Comparison of ENCODE assay signal across 18 cellular contexts in genomic region chr14:61516125-61516740, GRCh38.
DNase-seq lines count a peak whose midpoint lies in the region; ATAC-seq and TF ChIP-seq lines count a peak whose summit lies in the region.
"Had no signal": no experiment of that assay in that cellular context is flagged by ENCODE, and none has a peak within 500 bp of the region (broad histone marks: within the 10 kb centered on the region; RNA-seq: fewer than 3 reads in every experiment).

No MANE protein-coding gene starts in this region.

- H3K27me3 Mint-ChIP-seq in activated T-cell treated with anti-CD3 and anti-CD28 coated beads, Interleukin-2, amount 50 U/mL, for 24 hours = no peaks in the 10 kb centered on the region
- H3K27me3 Mint-ChIP-seq in activated T-helper 1 cell treated with anti-CD3 and anti-CD28 coated beads, Interleukin-12 subunit alpha, Interleukin-12 subunit beta, Interleukin-2, Interleukin-4 antibody, amounts not matched to agents 30 ng/mL and 10 ng/mL and 1 ng/mL, durations not matched to agents 14 hours and 24 hours and 36 hours (ENCODE audit: insufficient read depth) = no peaks in the 10 kb centered on the region
- H3K27me3 Mint-ChIP-seq in stimulated activated naive CD8-positive, alpha-beta T cell treated with anti-CD3 and anti-CD28 coated beads, Interleukin-15, amount 100 ng/mL, for 72 hours = no peaks in the 10 kb centered on the region
- H3K27me3 Mint-ChIP-seq: effector memory CD8-positive, alpha-beta T cell had no signal

- ATAC-seq in stimulated activated naive CD8-positive, alpha-beta T cell treated with anti-CD3 and anti-CD28 coated beads, Interleukin-15, amount 100 ng/mL, for 72 hours = no peak
- ATAC-seq: effector memory CD8-positive, alpha-beta T cell had no signal

- H3K36me3 Mint-ChIP-seq in activated T-cell treated with anti-CD3 and anti-CD28 coated beads, Interleukin-2, amount 50 U/mL, for 24 hours (ENCODE audit: low read depth) = peaks cover 78% of the 10 kb centered on the region
- H3K36me3 Mint-ChIP-seq in activated T-helper 1 cell treated with anti-CD3 and anti-CD28 coated beads, Interleukin-12 subunit alpha, Interleukin-12 subunit beta, Interleukin-2, Interleukin-4 antibody, amounts not matched to agents 30 ng/mL and 10 ng/mL and 1 ng/mL, durations not matched to agents 14 hours and 24 hours and 36 hours (ENCODE audit: low read depth) = peaks cover 41% of the 10 kb centered on the region
- H3K36me3 Mint-ChIP-seq: mesothelial cell of epicardium had no signal

- intact Hi-C loops in activated T-helper 1 cell treated with anti-CD3 and anti-CD28 coated beads, Interleukin-12 subunit alpha, Interleukin-12 subunit beta, Interleukin-2, Interleukin-4 antibody, amounts not matched to agents 30 ng/mL and 10 ng/mL and 1 ng/mL, durations not matched to agents 14 hours and 24 hours and 36 hours (cut with micrococcal nuclease) = no loop called here

- no peaks in the 10 kb centered on the region for H3K9me3 Mint-ChIP-seq in activated T-cell treated with anti-CD3 and anti-CD28 coated beads, Interleukin-2, amount 50 U/mL, for 24 hours
- no peaks in the 10 kb centered on the region for H3K9me3 Mint-ChIP-seq in activated T-helper 1 cell treated with anti-CD3 and anti-CD28 coated beads, Interleukin-12 subunit alpha, Interleukin-12 subunit beta, Interleukin-2, Interleukin-4 antibody, amounts not matched to agents 30 ng/mL and 10 ng/mL and 1 ng/mL, durations not matched to agents 14 hours and 24 hours and 36 hours
- H3K9me3 Mint-ChIP-seq in stimulated activated naive CD8-positive, alpha-beta T cell treated with anti-CD3 and anti-CD28 coated beads, Interleukin-15, amount 100 ng/mL, for 72 hours = no peaks in the 10 kb centered on the region
- H3K9me3 Mint-ChIP-seq: effector memory CD8-positive, alpha-beta T cell; mesothelial cell of epicardium had no signal

- H3K27ac Mint-ChIP-seq in activated T-cell treated with anti-CD3 and anti-CD28 coated beads, Interleukin-2, amount 50 U/mL, for 24 hours = peak overlapping the region; percentile 92
- H3K27ac Mint-ChIP-seq in activated T-helper 1 cell treated with anti-CD3 and anti-CD28 coated beads, Interleukin-12 subunit alpha, Interleukin-12 subunit beta, Interleukin-2, Interleukin-4 antibody, amounts not matched to agents 30 ng/mL and 10 ng/mL and 1 ng/mL, durations not matched to agents 14 hours and 24 hours and 36 hours = peak overlapping the region; percentile 53
- H3K27ac Mint-ChIP-seq in stimulated activated naive CD8-positive, alpha-beta T cell treated with anti-CD3 and anti-CD28 coated beads, Interleukin-15, amount 100 ng/mL, for 72 hours = peak overlapping the region; percentile 50 to 82
- H3K27ac Mint-ChIP-seq: mesothelial cell of epicardium had no signal

- peaks cover 91% of the 10 kb centered on the region for H3K4me1 Mint-ChIP-seq in activated T-cell treated with anti-CD3 and anti-CD28 coated beads, Interleukin-2, amount 50 U/mL, for 24 hours (ENCODE audit: low read depth)
- H3K4me1 Mint-ChIP-seq in activated T-helper 1 cell treated with anti-CD3 and anti-CD28 coated beads, Interleukin-12 subunit alpha, Interleukin-12 subunit beta, Interleukin-2, Interleukin-4 antibody, amounts not matched to agents 30 ng/mL and 10 ng/mL and 1 ng/mL, durations not matched to agents 14 hours and 24 hours and 36 hours (ENCODE audit: low read depth) = peaks cover 62% of the 10 kb centered on the region
- peaks cover 91% of the 10 kb centered on the region for H3K4me1 Mint-ChIP-seq in stimulated activated naive CD8-positive, alpha-beta T cell treated with anti-CD3 and anti-CD28 coated beads, Interleukin-15, amount 100 ng/mL, for 72 hours

- no peak overlapping the region for H3K4me3 Mint-ChIP-seq in activated T-cell treated with anti-CD3 and anti-CD28 coated beads, Interleukin-2, amount 50 U/mL, for 24 hours
- no peak overlapping the region for H3K4me3 Mint-ChIP-seq in activated T-helper 1 cell treated with anti-CD3 and anti-CD28 coated beads, Interleukin-12 subunit alpha, Interleukin-12 subunit beta, Interleukin-2, Interleukin-4 antibody, amounts not matched to agents 30 ng/mL and 10 ng/mL and 1 ng/mL, durations not matched to agents 14 hours and 24 hours and 36 hours
- no peak overlapping the region for H3K4me3 Mint-ChIP-seq in stimulated activated naive CD8-positive, alpha-beta T cell treated with anti-CD3 and anti-CD28 coated beads, Interleukin-15, amount 100 ng/mL, for 72 hours
- H3K4me3 Mint-ChIP-seq: effector memory CD8-positive, alpha-beta T cell; mesothelial cell of epicardium had no signal

- DNase-seq in activated T-cell treated with anti-CD3 and anti-CD28 coated beads, Interleukin-2, amount 50 U/mL, for 24 hours = no peak
- no peak for DNase-seq in activated T-cell treated with anti-CD3 and anti-CD28 coated beads, Interleukin-2, amount 50 U/mL, for 1 hour
- no peak for DNase-seq in activated T-helper 1 cell treated with anti-CD3 and anti-CD28 coated beads, Interleukin-12 subunit alpha, Interleukin-12 subunit beta, Interleukin-2, Interleukin-4 antibody, amounts not matched to agents 30 ng/mL and 10 ng/mL and 1 ng/mL, durations not matched to agents 14 hours and 24 hours and 36 hours (ENCODE audit: low spot score)
- DNase-seq in fibroblast of the aortic adventitia (ENCODE audit: low read depth) (peak; percentile 32), glomerular visceral epithelial cell (ENCODE audit: extremely low spot score) (no peak), superior temporal gyrus (ENCODE audit: extremely low spot score) (no peak), NCI-H2196 treated with DMSO at 0.1 percent for 48 hours (lab: John Stamatoyannopoulos, UW; ENCODE audit: unreplicated experiment) (no peak)
- DNase-seq in stimulated activated naive CD8-positive, alpha-beta T cell treated with anti-CD3 and anti-CD28 coated beads, Interleukin-15, amount 100 ng/mL, for 72 hours = no peak
- DNase-seq: ACHN; activated effector memory CD4-positive, alpha-beta T cell treated with anti-CD3 and anti-CD28 coated beads, Interleukin-2, amount 50 U/mL, for 16 hours; effector memory CD8-positive, alpha-beta T cell; NCI-H1092 treated with DMSO at 0.1 percent for 48 hours; NCI-H2171; SHP77 treated with DMSO at 0.1 percent for 48 hours; T-helper 9 cell; upper lobe of left lung had no signal

- no peak for TF ChIP-seq CTCF in fibroblast of the aortic adventitia (IDR thresholded peaks at IDR 0.05; ENCODE audit: insufficient read depth, low read length)

- no peak overlapping the region for H3K4me3 ChIP-seq in fibroblast of the aortic adventitia (ENCODE audit: low read depth, low read length)
- H3K4me3 ChIP-seq: cardiac muscle cell, upper lobe of left lung had no signal
